ENCODE assay signal across 12 cellular contexts in genomic region chrX:39439910-39440733, GRCh38.
DNase-seq lines count a peak whose midpoint lies in the region; ATAC-seq and TF ChIP-seq lines count a peak whose summit lies in the region.
"Had no signal": no experiment of that assay in that cellular context is flagged by ENCODE, and none has a peak within 500 bp of the region (broad histone marks: within the 10 kb centered on the region; RNA-seq: fewer than 3 reads in every experiment).

No MANE protein-coding gene starts in this region.

- no peaks in the 10 kb centered on the region for H3K4me1 ChIP-seq in PC-9 (replicated peaks; ENCODE audit: insufficient read depth)

- intact Hi-C loops in PC-9 (cut with micrococcal nuclease; ENCODE audit: unreplicated experiment): no loop called here

- H3K9me3 ChIP-seq in PC-9 (ENCODE audit: insufficient read depth, low read depth): no peaks in the 10 kb centered on the region
- H3K9me3 ChIP-seq: SJSA1 had no signal

- no peaks in the 10 kb centered on the region for H3K9me2 ChIP-seq in PC-9 (ENCODE audit: insufficient read depth)

- H3K27ac ChIP-seq in PC-9: no peak overlapping the region
- H3K27ac ChIP-seq: SJSA1 had no signal

- no peaks in the 10 kb centered on the region for H3F3A ChIP-seq in PC-9 (ENCODE audit: insufficient read depth, low read depth)

- BruUV-seq in PC-9 (replicated peaks; lab: Mats Ljungman, UMichigan): no TSS peak

- no peak overlapping the region for H2AFZ ChIP-seq in PC-9

- TF ChIP-seq CTCF in PC-9 (conservative IDR thresholded peaks at IDR 0.05): no peak

- H3K9me3 Mint-ChIP-seq in activated CD4-positive, alpha-beta T cell treated with anti-CD3 and anti-CD28 coated beads, Interleukin-2, amount 10 ng/mL, durations not matched to agents 7 days and 5 days: peaks cover 5% of the 10 kb centered on the region
- H3K9me3 Mint-ChIP-seq in T-helper 2 cell treated with Interferon-gamma antibody and Interleukin-4, amounts not matched to agents 5 μg/mL and 100 μg/mL, for 36 hours: peaks cover 4% of the 10 kb centered on the region

- H3K4me1 Mint-ChIP-seq in activated CD4-positive, alpha-beta T cell treated with anti-CD3 and anti-CD28 coated beads, Interleukin-2, amount 10 ng/mL, durations not matched to agents 7 days and 5 days: peaks cover 17% of the 10 kb centered on the region
- peaks cover 16% of the 10 kb centered on the region for H3K4me1 Mint-ChIP-seq in T-helper 2 cell treated with Interferon-gamma antibody and Interleukin-4, amounts not matched to agents 5 μg/mL and 100 μg/mL, for 36 hours (ENCODE audit: low read depth)

- H3K4me2 ChIP-seq in PC-9: no peak overlapping the region

- no peaks in the 10 kb centered on the region for H3K36me3 Mint-ChIP-seq in activated CD4-positive, alpha-beta T cell treated with anti-CD3 and anti-CD28 coated beads, Interleukin-2, amount 10 ng/mL, durations not matched to agents 7 days and 5 days (ENCODE audit: low read depth)
- H3K36me3 Mint-ChIP-seq in T-helper 2 cell treated with Interferon-gamma antibody and Interleukin-4, amounts not matched to agents 5 μg/mL and 100 μg/mL, for 36 hours (ENCODE audit: low read depth): no peaks in the 10 kb centered on the region

- POLR2A ChIA-PET in activated CD4-positive, alpha-beta T cell treated with anti-CD3 and anti-CD28 coated beads, Interleukin-2, amount 10 ng/mL, durations not matched to agents 7 days and 5 days (lab: Charles Lee): interaction anchor here (0.7 kb wide), 1 partner anchor 12 kb away, joined by 3 read pairs; no protein-coding TSS in a partner anchor
- POLR2A ChIA-PET in PC-9 (lab: Charles Lee; ENCODE audit: unreplicated experiment): no interaction called here

- peak; percentile 12 for DNase-seq in activated CD4-positive, alpha-beta T cell treated with anti-CD3 and anti-CD28 coated beads, Interleukin-2, amount 10 ng/mL, durations not matched to agents 7 days and 5 days
- DNase-seq in activated CD4-positive, alpha-beta T cell treated with anti-CD3 and anti-CD28 coated beads, Interleukin-2, amount 50 U/mL, for 4 hours: no peak
- DNase-seq in T-helper 2 cell treated with Interferon-gamma antibody and Interleukin-4, amounts not matched to agents 5 μg/mL and 100 μg/mL, for 36 hours (ENCODE audit: low spot score): peak; percentile 8
- peak; percentile 43 for DNase-seq in stimulated activated CD8-positive, alpha-beta memory T cell treated with anti-CD3 and anti-CD28 coated beads, Interleukin-4, amount 100 ng/mL, for 48 hours
- no peak for DNase-seq in PC-9
- no peak for DNase-seq in NCI-H446 treated with DMSO at 0.1 percent for 48 hours (lab: John Stamatoyannopoulos, UW)
- no peak for DNase-seq in midbrain (lab: John Stamatoyannopoulos, UW)
- DNase-seq: ACHN, glutamatergic neuron, KG1 had no signal

- no peaks in the 10 kb centered on the region for H3K27me3 Mint-ChIP-seq in activated CD4-positive, alpha-beta T cell treated with anti-CD3 and anti-CD28 coated beads, Interleukin-2, amount 10 ng/mL, durations not matched to agents 7 days and 5 days
- no peaks in the 10 kb centered on the region for H3K27me3 Mint-ChIP-seq in T-helper 2 cell treated with Interferon-gamma antibody and Interleukin-4, amounts not matched to agents 5 μg/mL and 100 μg/mL, for 36 hours (ENCODE audit: low read depth)

- no peaks in the 10 kb centered on the region for H4K20me1 ChIP-seq in PC-9 (ENCODE audit: insufficient read depth)

- peak overlapping the region; percentile 86 for H3K27ac Mint-ChIP-seq in activated CD4-positive, alpha-beta T cell treated with anti-CD3 and anti-CD28 coated beads, Interleukin-2, amount 10 ng/mL, durations not matched to agents 7 days and 5 days
- peak overlapping the region; percentile 90 for H3K27ac Mint-ChIP-seq in T-helper 2 cell treated with Interferon-gamma antibody and Interleukin-4, amounts not matched to agents 5 μg/mL and 100 μg/mL, for 36 hours

- H3K4me3 Mint-ChIP-seq in activated CD4-positive, alpha-beta T cell treated with anti-CD3 and anti-CD28 coated beads, Interleukin-2, amount 10 ng/mL, durations not matched to agents 7 days and 5 days: peak overlapping the region; percentile 10
- peak overlapping the region; percentile 63 for H3K4me3 Mint-ChIP-seq in T-helper 2 cell treated with Interferon-gamma antibody and Interleukin-4, amounts not matched to agents 5 μg/mL and 100 μg/mL, for 36 hours

- no peaks in the 10 kb centered on the region for H3K79me2 ChIP-seq in PC-9 (ENCODE audit: low read depth)

- H3K4me3 ChIP-seq in PC-9: no peak overlapping the region
- H3K4me3 ChIP-seq: SJSA1 had no signal

- peak; percentile 74 for ATAC-seq in HG02642 (IDR thresholded peaks at IDR 0.05; ENCODE audit: poor library complexity, unreplicated experiment)

- no peaks in the 10 kb centered on the region for H3K36me3 ChIP-seq in PC-9 (ENCODE audit: low read depth)
- H3K36me3 ChIP-seq: SJSA1 had no signal

- CTCF ChIA-PET in activated CD4-positive, alpha-beta T cell treated with anti-CD3 and anti-CD28 coated beads, Interleukin-2, amount 10 ng/mL, durations not matched to agents 7 days and 5 days (lab: Charles Lee): interaction anchor here (0.6 to 1.6 kb wide), 6 partner anchors 10 to 835 kb away, joined by 3 to 4 read pairs (median 3); no protein-coding TSS in a partner anchor
- CTCF ChIA-PET in PC-9 (lab: Charles Lee): no interaction called here

- H3K27me3 ChIP-seq in PC-9 (ENCODE audit: insufficient read depth, low read depth): no peaks in the 10 kb centered on the region
- H3K27me3 ChIP-seq: SJSA1 had no signal

Comparison
In these comparisons a context has a peak if more than half of its experiments do, and no peak if none do; other contexts are left out.
1. DNase-seq: peak in activated CD4-positive, alpha-beta T cell treated with anti-CD3 and anti-CD28 coated beads, Interleukin-2, amount 10 ng/mL, durations not matched to agents 7 days and 5 days (single experiment), T-helper 2 cell treated with Interferon-gamma antibody and Interleukin-4, amounts not matched to agents 5 μg/mL and 100 μg/mL, for 36 hours (single experiment) and stimulated activated CD8-positive, alpha-beta memory T cell treated with anti-CD3 and anti-CD28 coated beads, Interleukin-4, amount 100 ng/mL, for 48 hours (single experiment); none in activated CD4-positive, alpha-beta T cell treated with anti-CD3 and anti-CD28 coated beads, Interleukin-2, amount 50 U/mL, for 4 hours (0 of 2), PC-9 (0 of 2), NCI-H446 treated with DMSO at 0.1 percent for 48 hours (single experiment) and midbrain (single experiment).